ENCODE assay signal across 8 cellular contexts in the genomic region with DNA sequence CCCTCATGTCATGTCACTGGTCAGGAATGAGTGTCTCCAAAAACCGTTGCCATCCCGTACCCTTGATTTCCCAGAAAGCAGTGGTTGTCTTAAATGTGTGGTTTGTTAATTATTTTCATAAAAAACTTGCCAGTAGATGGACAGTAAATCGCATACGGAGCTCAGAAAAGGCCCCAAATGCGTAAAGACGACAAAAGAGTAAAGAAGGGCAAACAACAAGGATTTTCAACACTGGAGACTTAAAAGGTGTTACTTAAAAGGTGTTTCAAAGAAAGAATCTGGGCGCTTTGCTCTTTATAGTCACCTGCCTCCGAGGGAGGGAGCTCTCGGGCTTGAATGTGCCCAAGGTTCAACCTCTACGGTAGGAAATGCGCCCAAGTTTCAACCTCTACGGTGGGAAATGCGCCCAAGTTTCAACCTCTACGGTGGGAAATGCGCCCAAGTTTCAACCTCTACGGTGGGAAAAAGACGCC. TPM values are rescaled to one million over a fixed set of nuclear protein-coding genes. Genes with fewer than 3 reads are reported as not detected.
A peak's percentile ranks its signal among the peaks of the same experiment; 100 is the strongest.
DNase-seq lines count a peak whose midpoint lies in the region; ATAC-seq and TF ChIP-seq lines count a peak whose summit lies in the region.

No MANE protein-coding gene starts in this region.

- H3K9me3 ChIP-seq in neuronal stem cell (replicated peaks in 1 of 2; ENCODE audit: control insufficient read depth in 2 of 2, insufficient read depth in 1 of 2, low read depth in 1 of 2, low read length in 2 of 2), result no peaks in the 10 kb centered on the region

- H3K14ac ChIP-seq in neuronal stem cell (ENCODE audit: low read length), result no peak overlapping the region

- peak overlapping the region; percentile 85 for H3K23ac ChIP-seq in neuronal stem cell (ENCODE audit: low read depth, low read length, poor library complexity)

- no peak overlapping the region for H3K4ac ChIP-seq in neuronal stem cell (ENCODE audit: low read length)

- H3K4me3 ChIP-seq in H7 (ENCODE audit: insufficient read depth, low read depth, low read length), result peak overlapping the region; percentile 48
- peak overlapping the region; percentile 59 for H3K4me3 ChIP-seq in LNCaP clone FGC (ENCODE audit: low read depth, low read length)
- H3K4me3 ChIP-seq in neuronal stem cell (ENCODE audit: low read length in 2 of 2), result peak overlapping the region; percentile 56 to 77

- H4K8ac ChIP-seq in neuronal stem cell (ENCODE audit: low read depth, low read length), result no peak overlapping the region

- no peak overlapping the region for H2AK5ac ChIP-seq in neuronal stem cell (ENCODE audit: low read depth, low read length)

- H3K27me3 Mint-ChIP-seq in T-helper 2 cell treated with Interferon-gamma antibody and Interleukin-4, amounts not matched to agents 5 μg/mL and 100 μg/mL, for 36 hours (ENCODE audit: low read depth), result peaks cover 2% of the 10 kb centered on the region
- no peaks in the 10 kb centered on the region for H3K27me3 Mint-ChIP-seq in WTC11 (ENCODE audit: low read depth)

- H2AFZ ChIP-seq in neuronal stem cell (ENCODE audit: low read length), result peak overlapping the region; percentile 83

- H3K9ac ChIP-seq in neuronal stem cell (ENCODE audit: low read depth, low read length, poor library complexity), result no peak overlapping the region

- no peak overlapping the region for H3K18ac ChIP-seq in neuronal stem cell (ENCODE audit: low read length)

- no peak overlapping the region for H2BK12ac ChIP-seq in neuronal stem cell (ENCODE audit: low read length)

- peaks cover 14% of the 10 kb centered on the region for H3K4me1 Mint-ChIP-seq in T-helper 2 cell treated with Interferon-gamma antibody and Interleukin-4, amounts not matched to agents 5 μg/mL and 100 μg/mL, for 36 hours (ENCODE audit: low read depth)
- H3K4me1 Mint-ChIP-seq in WTC11, result peaks cover 6% of the 10 kb centered on the region

- DNase-seq in T-helper 2 cell treated with Interferon-gamma antibody and Interleukin-4, amounts not matched to agents 5 μg/mL and 100 μg/mL, for 36 hours (ENCODE audit: low spot score), result no peak
- DNase-seq in T-helper 2 cell (no peak), H7 (peak; percentile 71), LNCaP clone FGC (ENCODE audit: low read depth) (peak; percentile 39), WTC11 (ENCODE audit: low spot score) (no peak), foreskin melanocyte (peak; percentile 21), neuronal stem cell (ENCODE audit: low spot score) (no peak), SKM-1 (lab: John Stamatoyannopoulos, UW; ENCODE audit: unreplicated experiment) (no peak)

- peak overlapping the region; percentile 90 for H3K27ac Mint-ChIP-seq in T-helper 2 cell treated with Interferon-gamma antibody and Interleukin-4, amounts not matched to agents 5 μg/mL and 100 μg/mL, for 36 hours
- H3K27ac Mint-ChIP-seq in WTC11, result peak overlapping the region; percentile 99

- H3K4me3 Mint-ChIP-seq in T-helper 2 cell treated with Interferon-gamma antibody and Interleukin-4, amounts not matched to agents 5 μg/mL and 100 μg/mL, for 36 hours, result peak overlapping the region; percentile 84
- peak overlapping the region; percentile 73 for H3K4me3 Mint-ChIP-seq in WTC11

- H3K4me2 ChIP-seq in neuronal stem cell (ENCODE audit: insufficient read depth, low read length, poor library complexity, severe bottlenecking), result peak overlapping the region; percentile 42

- H3K4me1 ChIP-seq in neuronal stem cell (ENCODE audit: control insufficient read depth in 2 of 2, insufficient read depth in 1 of 2, low read depth in 1 of 2, low read length in 2 of 2), result peaks cover 1 to 5% of the 10 kb centered on the region in 2 donors

- H3K36me3 ChIP-seq in H7 (replicated peaks; ENCODE audit: control insufficient read depth, insufficient read depth, low read length), result no peaks in the 10 kb centered on the region
- H3K36me3 ChIP-seq in neuronal stem cell (replicated peaks in 1 of 2; ENCODE audit: control insufficient read depth in 2 of 2, insufficient read depth in 2 of 2, low read length in 2 of 2), result peaks cover 0 to 17% of the 10 kb centered on the region in 2 donors

- H2BK120ac ChIP-seq in neuronal stem cell (ENCODE audit: low read depth, low read length), result no peak overlapping the region

- peaks cover 2% of the 10 kb centered on the region for H3K36me3 Mint-ChIP-seq in T-helper 2 cell treated with Interferon-gamma antibody and Interleukin-4, amounts not matched to agents 5 μg/mL and 100 μg/mL, for 36 hours (ENCODE audit: low read depth)
- H3K36me3 Mint-ChIP-seq in WTC11, result no peaks in the 10 kb centered on the region

- peak overlapping the region; percentile 89 for H3K27ac ChIP-seq in neuronal stem cell (replicated peaks; ENCODE audit: low read length)

- no peak overlapping the region for H4K91ac ChIP-seq in neuronal stem cell (ENCODE audit: low read depth, low read length, poor library complexity)

- no peak overlapping the region for H2BK15ac ChIP-seq in neuronal stem cell (ENCODE audit: low read length)

- H3K27me3 ChIP-seq in H7 (ENCODE audit: control insufficient read depth, insufficient read depth, low read length), result no peaks in the 10 kb centered on the region
- H3K27me3 ChIP-seq in neuronal stem cell (ENCODE audit: control insufficient read depth in 3 of 3, insufficient read depth in 3 of 3, low read depth in 1 of 3, low read length in 3 of 3), result no peaks in the 10 kb centered on the region

- peak; percentile 38 for ATAC-seq in WTC11

- CTCF ChIA-PET in WTC11 (lab: Charles Lee), result interaction anchor here (0.7 to 2.3 kb wide), 12 partner anchors 8 to 475 kb away, joined by 3 to 14 read pairs (median 4); no protein-coding TSS in a partner anchor

- H3K79me1 ChIP-seq in neuronal stem cell (ENCODE audit: low read depth, low read length), result no peaks in the 10 kb centered on the region

- peak; percentile 47 for TF ChIP-seq CTCF in LNCaP clone FGC (IDR thresholded peaks at IDR 0.05; ENCODE audit: control insufficient read depth, extremely low read depth, insufficient read depth)
- TF ChIP-seq CTCF in WTC11 (IDR thresholded peaks at IDR 0.05), result no peak

- POLR2A ChIA-PET in WTC11 (lab: Charles Lee), result interaction anchor here (0.7 to 1.6 kb wide), 6 partner anchors 36 to 297 kb away, joined by 3 to 7 read pairs (median 3); partner anchors contain the start of genes HNRNPK, RMI1 and UBQLN1

- no CpG with 5 or more reads among the region's 17 CpGs for WGBS in neuronal stem cell (ENCODE audit: extremely low coverage in 2 of 2, insufficient read length in 2 of 2, insufficient replicate concordance in 1 of 2), 2 donors

- no peaks in the 10 kb centered on the region for H3K9me3 Mint-ChIP-seq in T-helper 2 cell treated with Interferon-gamma antibody and Interleukin-4, amounts not matched to agents 5 μg/mL and 100 μg/mL, for 36 hours
- H3K9me3 Mint-ChIP-seq in WTC11, result no peaks in the 10 kb centered on the region

- no peak overlapping the region for H2BK5ac ChIP-seq in neuronal stem cell (ENCODE audit: low read length)

TF ChIP-seq in WTC11, 78 proteins besides CTCF, POLR2A, EP300 and RAD21 (continues in another document):
- TF ChIP-seq ETV6 (CRISPR knock-in tag; IDR thresholded peaks at IDR 0.05) (no peak; the same call in 1 of the 2 replicates), ELF4 (CRISPR knock-in tag; IDR thresholded peaks at IDR 0.05; ENCODE audit: low read depth) (peak; percentile 77), ZBTB21 (CRISPR knock-in tag; IDR thresholded peaks at IDR 0.05; ENCODE audit: borderline replicate concordance) (no peak), NFYB (CRISPR knock-in tag; conservative IDR thresholded peaks at IDR 0.05; ENCODE audit: low read depth) (no peak), TP53 (CRISPR knock-in tag; IDR thresholded peaks at IDR 0.05) (no peak), ZNF396 (CRISPR knock-in tag; IDR thresholded peaks at IDR 0.05; ENCODE audit: borderline replicate concordance) (no peak), ZBTB43 (CRISPR knock-in tag; IDR thresholded peaks at IDR 0.05) (no peak), MLX (CRISPR knock-in tag; IDR thresholded peaks at IDR 0.05) (no peak)
- TF ChIP-seq, protein P1, sequence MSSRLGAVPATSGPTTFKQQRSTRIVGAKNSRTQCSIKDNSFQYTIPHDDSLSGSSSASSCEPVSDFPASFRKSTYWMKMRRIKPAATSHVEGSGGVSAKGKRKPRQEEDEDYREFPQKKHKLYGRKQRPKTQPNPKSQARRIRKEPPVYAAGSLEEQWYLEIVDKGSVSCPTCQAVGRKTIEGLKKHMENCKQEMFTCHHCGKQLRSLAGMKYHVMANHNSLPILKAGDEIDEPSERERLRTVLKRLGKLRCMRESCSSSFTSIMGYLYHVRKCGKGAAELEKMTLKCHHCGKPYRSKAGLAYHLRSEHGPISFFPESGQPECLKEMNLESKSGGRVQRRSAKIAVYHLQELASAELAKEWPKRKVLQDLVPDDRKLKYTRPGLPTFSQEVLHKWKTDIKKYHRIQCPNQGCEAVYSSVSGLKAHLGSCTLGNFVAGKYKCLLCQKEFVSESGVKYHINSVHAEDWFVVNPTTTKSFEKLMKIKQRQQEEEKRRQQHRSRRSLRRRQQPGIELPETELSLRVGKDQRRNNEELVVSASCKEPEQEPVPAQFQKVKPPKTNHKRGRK (CRISPR knock-in tag; IDR thresholded peaks at IDR 0.05; ENCODE audit: borderline replicate concordance), result no peak

RNA-seq across cellular contexts. Expression of gene KIF27, which starts 0.7 kb away (rescaled TPM):
- 1.8 and 2.7 TPM in 2 replicates for total RNA-seq in H7 (2014; rRNA removed; shearing (Covaris generic))
- 3.9 to 5.7 TPM (median 5.4 TPM) in 3 replicates for total RNA-seq in WTC11 (2021)
- 8.2 TPM for polyA plus RNA-seq in neuronal stem cell (2013, experiment 1 of 2)
- polyA plus RNA-seq in neuronal stem cell (2013, experiment 2 of 2), result 7.9 TPM

RNA-seq across cellular contexts. Expression of gene HNRNPK, which starts 59.5 kb away (rescaled TPM):
- 572 and 604 TPM in 2 replicates for total RNA-seq in H7 (2014; rRNA removed; shearing (Covaris generic))
- 634 to 723 TPM (median 640 TPM) in 3 replicates for total RNA-seq in WTC11 (2021)
- 555 TPM for polyA plus RNA-seq in neuronal stem cell (2013, experiment 1 of 2)
- 556 TPM for polyA plus RNA-seq in neuronal stem cell (2013, experiment 2 of 2)

Comparison
In these comparisons a context has a peak if more than half of its experiments do, and no peak if none do; other contexts are left out.
1. DNase-seq: peak in H7 (single experiment), LNCaP clone FGC (single experiment) and foreskin melanocyte (single experiment); none in T-helper 2 cell treated with Interferon-gamma antibody and Interleukin-4, amounts not matched to agents 5 μg/mL and 100 μg/mL, for 36 hours (single experiment), T-helper 2 cell (0 of 5), WTC11 (single experiment), neuronal stem cell (single experiment) and SKM-1 (single experiment).
2. Peak in every context shown above with its lines, with median percentiles within 50 percentile points of each other: H3K4me3 ChIP-seq.